ENCODE assay signal across 16 cellular contexts in the genomic region with DNA sequence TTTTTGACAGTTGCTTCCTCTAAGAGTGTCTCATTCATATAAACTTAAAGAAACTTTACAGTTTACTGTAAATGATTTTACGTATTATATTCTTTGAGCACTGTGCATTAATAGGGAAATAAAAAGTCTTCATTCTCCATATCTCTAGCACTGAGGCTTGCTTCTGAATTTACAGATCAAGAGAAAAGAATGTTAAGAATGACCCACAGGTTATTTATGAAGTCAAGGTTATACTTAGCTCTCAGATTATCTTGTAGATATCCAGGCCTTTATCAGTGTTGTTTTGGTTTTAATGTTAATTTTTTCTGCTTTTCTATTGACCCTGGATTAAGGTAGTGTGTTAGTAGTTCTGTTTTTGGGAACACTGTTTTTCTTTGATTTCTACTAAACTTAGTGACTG.
A peak's percentile ranks its signal among the peaks of the same experiment; 100 is the strongest.
DNase-seq lines count a peak whose midpoint lies in the region; ATAC-seq, FAIRE-seq and TF ChIP-seq lines count a peak whose summit lies in the region.
"Had no signal": no experiment of that assay in that cellular context is flagged by ENCODE, and none has a peak within 500 bp of the region (broad histone marks: within the 10 kb centered on the region; RNA-seq: fewer than 3 reads in every experiment).

No MANE protein-coding gene starts in this region.

- no peaks in the 10 kb centered on the region for H3K4me1 Mint-ChIP-seq in progenitor cell of endocrine pancreas (ENCODE audit: low read depth)
- H3K4me1 Mint-ChIP-seq: CD14-positive monocyte; CD4-positive, alpha-beta memory T cell had no signal

- peak overlapping the region; percentile 54 for H3K27ac Mint-ChIP-seq in progenitor cell of endocrine pancreas
- H3K27ac Mint-ChIP-seq: CD4-positive, alpha-beta memory T cell had no signal

- peak; percentile 23 for FAIRE-seq in K562 (lab: Jason Lieb, UNC)

- in situ Hi-C loops in K562 (cut with MboI) = no loop called here

- no peak for TF ChIP-seq EP300 in K562 (IDR thresholded peaks at IDR 0.05; ENCODE audit: low read length)

- H3K27me3 Mint-ChIP-seq in progenitor cell of endocrine pancreas = no peaks in the 10 kb centered on the region
- H3K27me3 Mint-ChIP-seq: CD4-positive, alpha-beta memory T cell had no signal

- H3K9me1 ChIP-seq in K562 (ENCODE audit: control insufficient read depth, insufficient read depth, low read length) = no peaks in the 10 kb centered on the region

- no TSS peak for BruUV-seq in K562 (replicated peaks; lab: Mats Ljungman, UMichigan)

- H3K27me3 ChIP-seq in cardiac muscle cell (no peaks in the 10 kb centered on the region), K562 (ENCODE audit: control insufficient read depth in 2 of 2, insufficient read depth in 2 of 2, low read length in 2 of 2) (no peaks in the 10 kb centered on the region)
- H3K27me3 ChIP-seq: BLaER1 had no signal

- no peaks in the 10 kb centered on the region for H3K79me2 ChIP-seq in K562 (ENCODE audit: control insufficient read depth, insufficient read depth, low read length)

- intact Hi-C loops in cardiac septum (cut with DNase I) (no loop called here), K562 (cut with micrococcal nuclease) (no loop called here)

- no peak overlapping the region for H2AFZ ChIP-seq in K562 (ENCODE audit: low read depth, low read length)
- H2AFZ ChIP-seq: GM23248 had no signal

- no peaks in the 10 kb centered on the region for H3K9me3 Mint-ChIP-seq in progenitor cell of endocrine pancreas (ENCODE audit: low read depth)
- H3K9me3 Mint-ChIP-seq: CD14-positive monocyte; CD4-positive, alpha-beta memory T cell had no signal

- no peak overlapping the region for H3K4me2 ChIP-seq in K562 (ENCODE audit: insufficient read depth, low read length)
- H3K4me2 ChIP-seq: BLaER1 had no signal

- H3K4me3 ChIP-seq in cardiac muscle cell = no peak overlapping the region
- H3K4me3 ChIP-seq in K562 = no peak overlapping the region
- H3K4me3 ChIP-seq: BLaER1, GM23248, HAP-1 had no signal

- WGBS in K562 (ENCODE audit: insufficient coverage, low coverage, missing lambda C conversion rate) = 87% methylated on average over 1 of the region's 1 CpG

- H3K27ac ChIP-seq in cardiac muscle cell = peak overlapping the region; percentile 44
- no peak overlapping the region for H3K27ac ChIP-seq in K562 (ENCODE audit: extremely low read depth, low read depth, low read length)
- H3K27ac ChIP-seq: BLaER1, GM23248 had no signal

- ATAC-seq in K562 (no peak), HG03095 (IDR thresholded peaks at IDR 0.05; ENCODE audit: unreplicated experiment) (no peak), HG03521 (IDR thresholded peaks at IDR 0.05; ENCODE audit: unreplicated experiment) (no peak)
- ATAC-seq: HepG2 had no signal

- POLR2A ChIA-PET in K562 (lab: Yijun Ruan, JAX) = interaction anchor here (0.9 kb wide), 1 partner anchor 20 kb away, joined by 3 read pairs; no protein-coding TSS in a partner anchor

- CTCF ChIA-PET in K562 (lab: Yijun Ruan, JAX; ENCODE audit: low intra/inter-chr PET ratio) = no interaction called here

- no peak overlapping the region for H3K4me3 Mint-ChIP-seq in progenitor cell of endocrine pancreas (ENCODE audit: low read depth)
- H3K4me3 Mint-ChIP-seq: CD14-positive monocyte; CD4-positive, alpha-beta memory T cell had no signal

- H3K9me3 ChIP-seq in cardiac muscle cell (ENCODE audit: low read depth) = no peaks in the 10 kb centered on the region
- H3K9me3 ChIP-seq in K562 (replicated peaks; ENCODE audit: control insufficient read depth, insufficient read depth, low read depth, low read length) = no peaks in the 10 kb centered on the region
- H3K9me3 ChIP-seq: HAP-1 had no signal

- DNase-seq in cardiac muscle cell (ENCODE audit: low read depth in 1 of 2, low spot score in 1 of 2) = no peak
- DNase-seq in cardiac septum (ENCODE audit: low spot score) = no peak
- DNase-seq in K562 (ENCODE audit: extremely low read depth in 1 of 4, low spot score in 3 of 4) = no peak
- DNase-seq in progenitor cell of endocrine pancreas (ENCODE audit: low spot score, unreplicated experiment) = no peak
- DNase-seq in NCI-H1048 (lab: John Stamatoyannopoulos, UW) = no peak
- DNase-seq in stimulated activated CD4-positive, alpha-beta T cell treated with anti-CD3 and anti-CD28 coated beads, Interleukin-4, amount 100 ng/mL, for 1 hour = no peak
- DNase-seq: 8988T; CD4-positive, alpha-beta memory T cell; GF-D8; GM23248 had no signal

- TF ChIP-seq CTCF in cardiac muscle cell (IDR thresholded peaks at IDR 0.05; ENCODE audit: low read depth, low read length) = no peak
- no peak for TF ChIP-seq CTCF in K562 (IDR thresholded peaks at IDR 0.05 in 2 of 3, conservative IDR thresholded peaks at IDR 0.05 in 1 of 3; ENCODE audit: insufficient read depth in 2 of 3, low read depth in 1 of 3, low read length in 3 of 3)
- TF ChIP-seq CTCF in progenitor cell of endocrine pancreas (IDR thresholded peaks at IDR 0.05; ENCODE audit: unreplicated experiment) = no peak

- H4K20me1 ChIP-seq in K562 (replicated peaks; ENCODE audit: control insufficient read depth, insufficient read depth, low read length) = no peaks in the 10 kb centered on the region
- H4K20me1 ChIP-seq: BLaER1 had no signal

- no peak overlapping the region for H3K9ac ChIP-seq in K562 (ENCODE audit: insufficient read depth in 1 of 2, low read depth in 2 of 2, low read length in 2 of 2)
- H3K9ac ChIP-seq: BLaER1, GM23248 had no signal

- no peak for TF ChIP-seq POLR2A in K562 (conservative IDR thresholded peaks at IDR 0.05)

- H3K36me3 ChIP-seq in cardiac muscle cell (peaks cover 34% of the 10 kb centered on the region), K562 (ENCODE audit: control insufficient read depth, insufficient read depth, low read length) (peaks cover 72% of the 10 kb centered on the region)

- peaks cover 24% of the 10 kb centered on the region for H3K36me3 Mint-ChIP-seq in progenitor cell of endocrine pancreas (ENCODE audit: insufficient read depth)

- peaks cover 12% of the 10 kb centered on the region for H3K4me1 ChIP-seq in cardiac muscle cell (ENCODE audit: low read depth)
- H3K4me1 ChIP-seq in K562 (replicated peaks in 1 of 2; ENCODE audit: control insufficient read depth in 2 of 2, insufficient read depth in 2 of 2, low read length in 2 of 2) = no peaks in the 10 kb centered on the region
- H3K4me1 ChIP-seq: BLaER1 had no signal

- TF ChIP-seq RAD21 in K562 (CRISPR knock-in tag; conservative IDR thresholded peaks at IDR 0.05 in 1 of 2, IDR thresholded peaks at IDR 0.05 in 1 of 2) = no peak

TF ChIP-seq in K562, 482 proteins besides CTCF, POLR2A, EP300 and RAD21:
- no peak for TF ChIP-seq PHB2 (IDR thresholded peaks at IDR 0.05; ENCODE audit: low read depth)
- no peak for TF ChIP-seq BRD9 (IDR thresholded peaks at IDR 0.05; ENCODE audit: low read depth, partially characterized antibody)
- TF ChIP-seq TSC22D4 (tag; IDR thresholded peaks at IDR 0.05) = no peak
